In genomic region chr10:60575105-60575504, GRCh38 we compare ENCODE assay signal across 23 cellular contexts.
A peak's percentile ranks its signal among the peaks of the same experiment; 100 is the strongest.
DNase-seq lines count a peak whose midpoint lies in the region; ATAC-seq and TF ChIP-seq lines count a peak whose summit lies in the region.
"Had no signal": no experiment of that assay in that cellular context is flagged by ENCODE, and none has a peak within 500 bp of the region (broad histone marks: within the 10 kb centered on the region; RNA-seq: fewer than 3 reads in every experiment).

No MANE protein-coding gene starts in this region.

- H3K4me1 ChIP-seq in psoas muscle (peaks cover 14% of the 10 kb centered on the region), sigmoid colon (peaks cover 0 to 36% (median 24%) of the 10 kb centered on the region in 4 donors), aorta (ENCODE audit: control insufficient read depth in 1 of 2, insufficient read depth in 2 of 2, low read length in 2 of 2) (no peaks in the 10 kb centered on the region)
- H3K4me1 ChIP-seq: A549 had no signal

- TF ChIP-seq CTCF in psoas muscle (IDR thresholded peaks at IDR 0.05) (no peak), GM10248 (IDR thresholded peaks at IDR 0.05; ENCODE audit: control extremely low read depth, extremely low read depth, low read depth, missing control alignments) (no peak), sigmoid colon (IDR thresholded peaks at IDR 0.05) (no peak)

- no peaks in the 10 kb centered on the region for H3K9me3 ChIP-seq in psoas muscle
- no peaks in the 10 kb centered on the region for H3K9me3 ChIP-seq in sigmoid colon
- no peaks in the 10 kb centered on the region for H3K9me3 ChIP-seq in aorta (ENCODE audit: control insufficient read depth, low read length)
- H3K9me3 ChIP-seq: A549, BE2C, HAP-1 had no signal

- H3K27me3 ChIP-seq in psoas muscle (ENCODE audit: insufficient read depth in 3 of 3, low read length in 2 of 3) (no peaks in the 10 kb centered on the region), sigmoid colon (no peaks in the 10 kb centered on the region), aorta (ENCODE audit: control insufficient read depth in 1 of 2, insufficient read depth in 2 of 2, low read length in 1 of 2) (no peaks in the 10 kb centered on the region)
- H3K27me3 ChIP-seq: BE2C had no signal

- H3K4me3 Mint-ChIP-seq in activated naive CD4-positive, alpha-beta T cell treated with anti-CD3 and anti-CD28 coated beads, Interleukin-2, amount 50 U/mL, for 24 hours, result peak overlapping the region; percentile 61
- H3K4me3 Mint-ChIP-seq in activated T-helper 17 cell treated with anti-CD3 and anti-CD28 coated beads, Interleukin-2, amount 50 U/mL, for 72 hours, result peak overlapping the region; percentile 94

- H3K27ac ChIP-seq in psoas muscle, result peak overlapping the region; percentile 75
- no peak overlapping the region for H3K27ac ChIP-seq in sigmoid colon
- no peak overlapping the region for H3K27ac ChIP-seq in aorta (ENCODE audit: low read depth in 1 of 2, low read length in 2 of 2)
- H3K27ac ChIP-seq: A549 had no signal

- intact Hi-C loops in psoas muscle (cut with DNase I), result loop anchor here in 1 of 2 donors (10.0 kb wide), 1 partner anchor 130 kb away; no protein-coding TSS in a partner anchor
- intact Hi-C loops in sigmoid colon (cut with DNase I), result loop anchor here (10.0 kb wide), 1 partner anchor 120 kb away; no protein-coding TSS in a partner anchor
- intact Hi-C loops in aorta (cut with DNase I), result no loop called here

- CTCF ChIA-PET in GM10248 (lab: Yijun Ruan, JAX), result no interaction called here

- TF ChIP-seq POLR2A in sigmoid colon (IDR thresholded peaks at IDR 0.05), result no peak

- ATAC-seq in activated T-helper 17 cell treated with anti-CD3 and anti-CD28 coated beads, Interleukin-2, amount 50 U/mL, for 72 hours (replicated peaks), result no peak
- ATAC-seq in psoas muscle (no peak), aorta (ENCODE audit: low FRiP score) (no peak)
- ATAC-seq: A549, HepG2, K562, Panc1 had no signal

- peak overlapping the region; percentile 93 for H3K27ac Mint-ChIP-seq in activated naive CD4-positive, alpha-beta T cell treated with anti-CD3 and anti-CD28 coated beads, Interleukin-2, amount 50 U/mL, for 24 hours
- H3K27ac Mint-ChIP-seq in activated T-helper 17 cell treated with anti-CD3 and anti-CD28 coated beads, Interleukin-2, amount 50 U/mL, for 72 hours, result peak overlapping the region; percentile 92

- peaks cover 50% of the 10 kb centered on the region for H3K4me1 Mint-ChIP-seq in activated naive CD4-positive, alpha-beta T cell treated with anti-CD3 and anti-CD28 coated beads, Interleukin-2, amount 50 U/mL, for 24 hours
- H3K4me1 Mint-ChIP-seq in activated T-helper 17 cell treated with anti-CD3 and anti-CD28 coated beads, Interleukin-2, amount 50 U/mL, for 72 hours, result peaks cover 17% of the 10 kb centered on the region

- DNase-seq in activated naive CD4-positive, alpha-beta T cell (lab: John Stamatoyannopoulos, UW), result no peak
- peak; percentile 16 for DNase-seq in HT1080 (ENCODE audit: low read depth)
- no peak for DNase-seq in psoas muscle
- DNase-seq in GM10248 (ENCODE audit: extremely low spot score), result no peak
- DNase-seq in sigmoid colon, result no peak
- DNase-seq in aorta, result no peak
- DNase-seq: BE2C; DMS53; EL; NCI-H1092; NCI-H1436 treated with DMSO at 0.1 percent for 48 hours; NCI-H1930; NCI-H2227 treated with DMSO at 0.1 percent for 48 hours; NCI-H510A treated with DMSO at 0.1 percent for 48 hours; NCI-H748 treated with DMSO at 0.1 percent for 48 hours; NK-92 treated with Interleukin-12 subunit alpha and Interleukin-12 subunit beta, amount 100 ng/mL, for 24 hours had no signal

- 82 to 89% (median 84%) methylated on average over 6 of the region's 6 CpGs for WGBS in psoas muscle, 3 donors
- WGBS in sigmoid colon, 2 donors, result 91% methylated on average over 6 of the region's 6 CpGs
- 96 to 97% methylated on average over 6 of the region's 6 CpGs for WGBS in aorta, 2 donors

- H3K9me3 Mint-ChIP-seq in activated naive CD4-positive, alpha-beta T cell treated with anti-CD3 and anti-CD28 coated beads, Interleukin-2, amount 50 U/mL, for 24 hours, result no peaks in the 10 kb centered on the region
- no peaks in the 10 kb centered on the region for H3K9me3 Mint-ChIP-seq in activated T-helper 17 cell treated with anti-CD3 and anti-CD28 coated beads, Interleukin-2, amount 50 U/mL, for 72 hours

- H3K4me3 ChIP-seq in psoas muscle (no peak overlapping the region), sigmoid colon (no peak overlapping the region), aorta (ENCODE audit: low read length in 2 of 2) (no peak overlapping the region)
- H3K4me3 ChIP-seq: A549, HAP-1, K562 had no signal

- H3K27me3 Mint-ChIP-seq in activated naive CD4-positive, alpha-beta T cell treated with anti-CD3 and anti-CD28 coated beads, Interleukin-2, amount 50 U/mL, for 24 hours, result no peaks in the 10 kb centered on the region
- no peaks in the 10 kb centered on the region for H3K27me3 Mint-ChIP-seq in activated T-helper 17 cell treated with anti-CD3 and anti-CD28 coated beads, Interleukin-2, amount 50 U/mL, for 72 hours

- POLR2A ChIA-PET in GM10248 (lab: Yijun Ruan, JAX), result no interaction called here

- H3K36me3 ChIP-seq in psoas muscle (ENCODE audit: insufficient read depth in 1 of 2, low read depth in 1 of 2) (no peaks in the 10 kb centered on the region), sigmoid colon (no peaks in the 10 kb centered on the region), aorta (ENCODE audit: control insufficient read depth in 1 of 2, insufficient read depth in 2 of 2, low read length in 1 of 2) (no peaks in the 10 kb centered on the region)
- H3K36me3 ChIP-seq: BE2C, HAP-1 had no signal

- no peak for TF ChIP-seq EP300 in sigmoid colon (IDR thresholded peaks at IDR 0.05)

- H3K36me3 Mint-ChIP-seq in activated naive CD4-positive, alpha-beta T cell treated with anti-CD3 and anti-CD28 coated beads, Interleukin-2, amount 50 U/mL, for 24 hours, result peaks cover 18% of the 10 kb centered on the region
- H3K36me3 Mint-ChIP-seq in activated T-helper 17 cell treated with anti-CD3 and anti-CD28 coated beads, Interleukin-2, amount 50 U/mL, for 72 hours (ENCODE audit: low read depth), result peaks cover 27% of the 10 kb centered on the region
